Comparison of ENCODE assay signal across 11 cellular contexts in the genomic region with DNA sequence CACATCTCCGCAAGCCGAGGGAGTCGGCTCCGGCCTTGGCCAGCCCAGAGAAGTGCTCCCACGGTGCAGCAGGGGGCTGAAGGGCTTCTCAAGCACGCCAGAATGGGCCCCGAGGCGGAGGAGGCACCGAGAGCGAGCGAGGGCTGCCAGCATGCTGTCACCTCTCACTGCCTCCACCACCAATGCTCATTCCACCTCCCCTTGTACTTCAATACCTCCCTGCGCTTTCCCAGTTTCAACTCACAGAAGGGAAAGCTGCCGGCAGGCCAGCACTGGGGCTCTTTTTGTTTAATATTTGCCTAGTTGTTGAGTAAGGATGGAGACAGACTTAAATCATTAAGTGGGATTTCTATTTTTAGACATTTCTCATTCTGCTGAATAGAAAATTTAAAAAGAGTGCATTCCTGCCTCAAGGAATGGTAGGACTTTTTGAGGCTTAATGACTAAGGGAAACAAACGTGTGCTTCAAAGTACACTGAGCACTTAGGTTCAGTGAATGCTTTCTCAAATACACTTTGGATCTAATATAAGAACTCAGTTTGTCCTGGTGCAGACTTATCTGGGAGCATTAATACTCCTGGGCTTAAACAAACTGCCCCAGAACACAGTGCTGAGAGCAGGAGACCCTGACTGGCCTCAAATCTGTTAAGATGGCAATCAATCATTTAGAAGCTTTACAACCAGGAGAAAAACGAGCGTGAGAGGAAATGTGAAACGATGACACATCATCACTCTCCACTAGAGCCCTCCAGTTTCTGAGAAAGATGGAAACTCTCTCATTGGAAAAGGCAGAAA.
A peak's percentile ranks its signal among the peaks of the same experiment; 100 is the strongest.
DNase-seq lines count a peak whose midpoint lies in the region; ATAC-seq, FAIRE-seq and TF ChIP-seq lines count a peak whose summit lies in the region.
"Had no signal": no experiment of that assay in that cellular context is flagged by ENCODE, and none has a peak within 500 bp of the region (broad histone marks: within the 10 kb centered on the region; RNA-seq: fewer than 3 reads in every experiment).

No MANE protein-coding gene starts in this region.

- no peaks in the 10 kb centered on the region for H4K20me1 ChIP-seq in astrocyte (ENCODE audit: insufficient read depth, low read length)

- H3K9me3 ChIP-seq in astrocyte (ENCODE audit: insufficient read depth, low read depth, low read length), result no peaks in the 10 kb centered on the region
- H3K9me3 ChIP-seq: prostate gland had no signal

- peaks cover 4% of the 10 kb centered on the region for H3K36me3 Mint-ChIP-seq in natural killer cell treated with Interleukin-12 subunit alpha and Interleukin-12 subunit beta and Interleukin-15 and Interleukin-18, amount 100 ng/mL, for 72 hours
- no peaks in the 10 kb centered on the region for H3K36me3 Mint-ChIP-seq in natural killer cell
- no peaks in the 10 kb centered on the region for H3K36me3 Mint-ChIP-seq in astrocyte (ENCODE audit: low read depth, unreplicated experiment)

- peak overlapping the region; percentile 36 to 53 for H3K27ac Mint-ChIP-seq in natural killer cell treated with Interleukin-12 subunit alpha and Interleukin-12 subunit beta and Interleukin-15 and Interleukin-18, amount 100 ng/mL, for 72 hours
- no peak overlapping the region for H3K27ac Mint-ChIP-seq in natural killer cell
- H3K27ac Mint-ChIP-seq in astrocyte (ENCODE audit: unreplicated experiment), result peak overlapping the region; percentile 97
- H3K27ac Mint-ChIP-seq: CD4-positive, CD25-positive, alpha-beta regulatory T cell had no signal

- DNase-seq in natural killer cell treated with Interleukin-12 subunit alpha and Interleukin-12 subunit beta and Interleukin-15 and Interleukin-18, amount 100 ng/mL, for 72 hours (ENCODE audit: low spot score), result no peak
- DNase-seq in natural killer cell (no peak), astrocyte (ENCODE audit: low read depth) (peak; percentile 79), kidney tubule cell (ENCODE audit: low spot score) (peak; percentile 94), anterior cingulate cortex (lab: John Stamatoyannopoulos, UW) (no peak), NCI-H2171 (lab: John Stamatoyannopoulos, UW) (no peak)
- DNase-seq: CD4-positive, CD25-positive, alpha-beta regulatory T cell; NCI-H510A had no signal

- intact Hi-C loops in natural killer cell (cut with micrococcal nuclease), result no loop called here

- peak overlapping the region; percentile 29 for H3K4me3 ChIP-seq in astrocyte (ENCODE audit: insufficient read depth, low read depth, low read length)
- H3K4me3 ChIP-seq: prostate gland had no signal

- no peaks in the 10 kb centered on the region for H3K79me2 ChIP-seq in astrocyte (ENCODE audit: insufficient read depth, low read length)

- no peak for TF ChIP-seq CTCF in natural killer cell (IDR thresholded peaks at IDR 0.05)
- TF ChIP-seq CTCF in astrocyte (IDR thresholded peaks at IDR 0.05; ENCODE audit: insufficient read depth, low read depth, low read length), result no peak

- FAIRE-seq in astrocyte (lab: Jason Lieb, UNC), result peak; percentile 58

- H3K4me3 Mint-ChIP-seq in natural killer cell treated with Interleukin-12 subunit alpha and Interleukin-12 subunit beta and Interleukin-15 and Interleukin-18, amount 100 ng/mL, for 72 hours, result peak overlapping the region; percentile 41
- H3K4me3 Mint-ChIP-seq in natural killer cell, result no peak overlapping the region
- peak overlapping the region; percentile 51 for H3K4me3 Mint-ChIP-seq in astrocyte (ENCODE audit: unreplicated experiment)
- H3K4me3 Mint-ChIP-seq: CD4-positive, CD25-positive, alpha-beta regulatory T cell had no signal

- no peaks in the 10 kb centered on the region for H3K27me3 ChIP-seq in astrocyte (ENCODE audit: insufficient read depth, low read length)

- ATAC-seq in natural killer cell treated with Interleukin-12 subunit alpha and Interleukin-12 subunit beta and Interleukin-15 and Interleukin-18, amount 100 ng/mL, for 72 hours, result peak in 1 of 2 donors; percentile 61
- ATAC-seq in natural killer cell (no peak), GM19023 (IDR thresholded peaks at IDR 0.05; ENCODE audit: unreplicated experiment) (no peak), GM19455 (IDR thresholded peaks at IDR 0.05; ENCODE audit: unreplicated experiment) (no peak)

- H3K4me2 ChIP-seq in astrocyte (ENCODE audit: low read length), result peak overlapping the region; percentile 78

- H3K9me3 Mint-ChIP-seq in natural killer cell treated with Interleukin-12 subunit alpha and Interleukin-12 subunit beta and Interleukin-15 and Interleukin-18, amount 100 ng/mL, for 72 hours, result no peaks in the 10 kb centered on the region
- H3K9me3 Mint-ChIP-seq in natural killer cell (no peaks in the 10 kb centered on the region), astrocyte (ENCODE audit: unreplicated experiment) (no peaks in the 10 kb centered on the region)
- H3K9me3 Mint-ChIP-seq: CD4-positive, CD25-positive, alpha-beta regulatory T cell had no signal

- peaks cover 10 to 11% of the 10 kb centered on the region in 2 donors for H3K4me1 Mint-ChIP-seq in natural killer cell treated with Interleukin-12 subunit alpha and Interleukin-12 subunit beta and Interleukin-15 and Interleukin-18, amount 100 ng/mL, for 72 hours (ENCODE audit: low read depth in 2 of 2)
- H3K4me1 Mint-ChIP-seq in natural killer cell (peaks cover 10 to 11% of the 10 kb centered on the region in 2 donors), astrocyte (ENCODE audit: low read depth, unreplicated experiment) (peaks cover 13% of the 10 kb centered on the region)

- H3K27ac ChIP-seq in astrocyte (ENCODE audit: low read depth, low read length), result peak overlapping the region; percentile 86
- H3K27ac ChIP-seq: prostate gland had no signal

- H3K4me1 ChIP-seq in astrocyte (ENCODE audit: insufficient read depth, low read length), result peaks cover 12% of the 10 kb centered on the region
- H3K4me1 ChIP-seq: prostate gland had no signal

- H3K9ac ChIP-seq in astrocyte (ENCODE audit: low read length), result peak overlapping the region; percentile 70

- H3K27me3 Mint-ChIP-seq in natural killer cell treated with Interleukin-12 subunit alpha and Interleukin-12 subunit beta and Interleukin-15 and Interleukin-18, amount 100 ng/mL, for 72 hours, result no peaks in the 10 kb centered on the region
- no peaks in the 10 kb centered on the region for H3K27me3 Mint-ChIP-seq in natural killer cell (ENCODE audit: low read depth in 2 of 2)
- H3K27me3 Mint-ChIP-seq in astrocyte (ENCODE audit: low read depth, unreplicated experiment), result no peaks in the 10 kb centered on the region
- H3K27me3 Mint-ChIP-seq: CD4-positive, CD25-positive, alpha-beta regulatory T cell had no signal

- peak overlapping the region; percentile 52 for H2AFZ ChIP-seq in astrocyte (ENCODE audit: low read depth, low read length)

- H3K36me3 ChIP-seq in astrocyte (ENCODE audit: insufficient read depth, low read length), result no peaks in the 10 kb centered on the region
- H3K36me3 ChIP-seq: prostate gland had no signal

Comparison
In these comparisons a context has a peak if more than half of its experiments do, and no peak if none do; other contexts are left out.
1. H3K27ac Mint-ChIP-seq: peak in natural killer cell treated with Interleukin-12 subunit alpha and Interleukin-12 subunit beta and Interleukin-15 and Interleukin-18, amount 100 ng/mL, for 72 hours (2 of 2) and astrocyte (single experiment); none in natural killer cell (0 of 2).
2. DNase-seq: peak in astrocyte (single experiment) and kidney tubule cell (single experiment); none in natural killer cell treated with Interleukin-12 subunit alpha and Interleukin-12 subunit beta and Interleukin-15 and Interleukin-18, amount 100 ng/mL, for 72 hours (single experiment), natural killer cell (single experiment), anterior cingulate cortex (0 of 58) and NCI-H2171 (single experiment).